ENCODE assay signal across 1 cellular context in genomic region chr17:7700510-7700909, GRCh38.
A peak's percentile ranks its signal among the peaks of the same experiment; 100 is the strongest.
TF ChIP-seq lines count a peak whose summit lies in the region.

No MANE protein-coding gene starts in this region.

TF ChIP-seq in K562, 482 proteins besides CTCF, POLR2A, EP300 and RAD21 (continued from another document):
- TF ChIP-seq, protein P1, sequence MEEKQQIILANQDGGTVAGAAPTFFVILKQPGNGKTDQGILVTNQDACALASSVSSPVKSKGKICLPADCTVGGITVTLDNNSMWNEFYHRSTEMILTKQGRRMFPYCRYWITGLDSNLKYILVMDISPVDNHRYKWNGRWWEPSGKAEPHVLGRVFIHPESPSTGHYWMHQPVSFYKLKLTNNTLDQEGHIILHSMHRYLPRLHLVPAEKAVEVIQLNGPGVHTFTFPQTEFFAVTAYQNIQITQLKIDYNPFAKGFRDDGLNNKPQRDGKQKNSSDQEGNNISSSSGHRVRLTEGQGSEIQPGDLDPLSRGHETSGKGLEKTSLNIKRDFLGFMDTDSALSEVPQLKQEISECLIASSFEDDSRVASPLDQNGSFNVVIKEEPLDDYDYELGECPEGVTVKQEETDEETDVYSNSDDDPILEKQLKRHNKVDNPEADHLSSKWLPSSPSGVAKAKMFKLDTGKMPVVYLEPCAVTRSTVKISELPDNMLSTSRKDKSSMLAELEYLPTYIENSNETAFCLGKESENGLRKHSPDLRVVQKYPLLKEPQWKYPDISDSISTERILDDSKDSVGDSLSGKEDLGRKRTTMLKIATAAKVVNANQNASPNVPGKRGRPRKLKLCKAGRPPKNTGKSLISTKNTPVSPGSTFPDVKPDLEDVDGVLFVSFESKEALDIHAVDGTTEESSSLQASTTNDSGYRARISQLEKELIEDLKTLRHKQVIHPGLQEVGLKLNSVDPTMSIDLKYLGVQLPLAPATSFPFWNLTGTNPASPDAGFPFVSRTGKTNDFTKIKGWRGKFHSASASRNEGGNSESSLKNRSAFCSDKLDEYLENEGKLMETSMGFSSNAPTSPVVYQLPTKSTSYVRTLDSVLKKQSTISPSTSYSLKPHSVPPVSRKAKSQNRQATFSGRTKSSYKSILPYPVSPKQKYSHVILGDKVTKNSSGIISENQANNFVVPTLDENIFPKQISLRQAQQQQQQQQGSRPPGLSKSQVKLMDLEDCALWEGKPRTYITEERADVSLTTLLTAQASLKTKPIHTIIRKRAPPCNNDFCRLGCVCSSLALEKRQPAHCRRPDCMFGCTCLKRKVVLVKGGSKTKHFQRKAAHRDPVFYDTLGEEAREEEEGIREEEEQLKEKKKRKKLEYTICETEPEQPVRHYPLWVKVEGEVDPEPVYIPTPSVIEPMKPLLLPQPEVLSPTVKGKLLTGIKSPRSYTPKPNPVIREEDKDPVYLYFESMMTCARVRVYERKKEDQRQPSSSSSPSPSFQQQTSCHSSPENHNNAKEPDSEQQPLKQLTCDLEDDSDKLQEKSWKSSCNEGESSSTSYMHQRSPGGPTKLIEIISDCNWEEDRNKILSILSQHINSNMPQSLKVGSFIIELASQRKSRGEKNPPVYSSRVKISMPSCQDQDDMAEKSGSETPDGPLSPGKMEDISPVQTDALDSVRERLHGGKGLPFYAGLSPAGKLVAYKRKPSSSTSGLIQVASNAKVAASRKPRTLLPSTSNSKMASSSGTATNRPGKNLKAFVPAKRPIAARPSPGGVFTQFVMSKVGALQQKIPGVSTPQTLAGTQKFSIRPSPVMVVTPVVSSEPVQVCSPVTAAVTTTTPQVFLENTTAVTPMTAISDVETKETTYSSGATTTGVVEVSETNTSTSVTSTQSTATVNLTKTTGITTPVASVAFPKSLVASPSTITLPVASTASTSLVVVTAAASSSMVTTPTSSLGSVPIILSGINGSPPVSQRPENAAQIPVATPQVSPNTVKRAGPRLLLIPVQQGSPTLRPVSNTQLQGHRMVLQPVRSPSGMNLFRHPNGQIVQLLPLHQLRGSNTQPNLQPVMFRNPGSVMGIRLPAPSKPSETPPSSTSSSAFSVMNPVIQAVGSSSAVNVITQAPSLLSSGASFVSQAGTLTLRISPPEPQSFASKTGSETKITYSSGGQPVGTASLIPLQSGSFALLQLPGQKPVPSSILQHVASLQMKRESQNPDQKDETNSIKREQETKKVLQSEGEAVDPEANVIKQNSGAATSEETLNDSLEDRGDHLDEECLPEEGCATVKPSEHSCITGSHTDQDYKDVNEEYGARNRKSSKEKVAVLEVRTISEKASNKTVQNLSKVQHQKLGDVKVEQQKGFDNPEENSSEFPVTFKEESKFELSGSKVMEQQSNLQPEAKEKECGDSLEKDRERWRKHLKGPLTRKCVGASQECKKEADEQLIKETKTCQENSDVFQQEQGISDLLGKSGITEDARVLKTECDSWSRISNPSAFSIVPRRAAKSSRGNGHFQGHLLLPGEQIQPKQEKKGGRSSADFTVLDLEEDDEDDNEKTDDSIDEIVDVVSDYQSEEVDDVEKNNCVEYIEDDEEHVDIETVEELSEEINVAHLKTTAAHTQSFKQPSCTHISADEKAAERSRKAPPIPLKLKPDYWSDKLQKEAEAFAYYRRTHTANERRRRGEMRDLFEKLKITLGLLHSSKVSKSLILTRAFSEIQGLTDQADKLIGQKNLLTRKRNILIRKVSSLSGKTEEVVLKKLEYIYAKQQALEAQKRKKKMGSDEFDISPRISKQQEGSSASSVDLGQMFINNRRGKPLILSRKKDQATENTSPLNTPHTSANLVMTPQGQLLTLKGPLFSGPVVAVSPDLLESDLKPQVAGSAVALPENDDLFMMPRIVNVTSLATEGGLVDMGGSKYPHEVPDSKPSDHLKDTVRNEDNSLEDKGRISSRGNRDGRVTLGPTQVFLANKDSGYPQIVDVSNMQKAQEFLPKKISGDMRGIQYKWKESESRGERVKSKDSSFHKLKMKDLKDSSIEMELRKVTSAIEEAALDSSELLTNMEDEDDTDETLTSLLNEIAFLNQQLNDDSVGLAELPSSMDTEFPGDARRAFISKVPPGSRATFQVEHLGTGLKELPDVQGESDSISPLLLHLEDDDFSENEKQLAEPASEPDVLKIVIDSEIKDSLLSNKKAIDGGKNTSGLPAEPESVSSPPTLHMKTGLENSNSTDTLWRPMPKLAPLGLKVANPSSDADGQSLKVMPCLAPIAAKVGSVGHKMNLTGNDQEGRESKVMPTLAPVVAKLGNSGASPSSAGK (IDR thresholded peaks at IDR 0.05), result peak; percentile 84
- TF ChIP-seq MCM7 (IDR thresholded peaks at IDR 0.05) (no peak), CTBP1 (IDR thresholded peaks at IDR 0.05; ENCODE audit: borderline replicate concordance) (no peak), PRPF4 (IDR thresholded peaks at IDR 0.05; ENCODE audit: insufficient read depth, low read depth, low read length, poor library complexity, severe bottlenecking) (no peak), DNMT1 (IDR thresholded peaks at IDR 0.05) (no peak), ZNF280A (IDR thresholded peaks at IDR 0.05; ENCODE audit: low read depth, partially characterized antibody) (no peak), TAF9B (IDR thresholded peaks at IDR 0.05; ENCODE audit: partially characterized antibody) (no peak), ZFP30 (CRISPR knock-in tag; IDR thresholded peaks at IDR 0.05; ENCODE audit: borderline replicate concordance) (no peak), ZNF707 (CRISPR knock-in tag; conservative IDR thresholded peaks at IDR 0.05) (no peak), DDX20 (tag; IDR thresholded peaks at IDR 0.05; ENCODE audit: low read depth) (no peak), JUND (IDR thresholded peaks at IDR 0.05; ENCODE audit: borderline replicate concordance, low read depth, low read length) (peak; percentile 74), JUND (tag; IDR thresholded peaks at IDR 0.05; ENCODE audit: borderline replicate concordance, low read depth, low read length) (peak; percentile 57; the same call in 1 of the 3 replicates), ZBTB2 (IDR thresholded peaks at IDR 0.05) (no peak), ESRRB (CRISPR knock-in tag; IDR thresholded peaks at IDR 0.05; ENCODE audit: borderline replicate concordance) (no peak), HNRNPH1 (optimal IDR thresholded peaks at IDR 0.05; ENCODE audit: low read depth, low read length) (no peak), PHF21A (IDR thresholded peaks at IDR 0.05; ENCODE audit: borderline replicate concordance, low read depth) (no peak), THRAP3 (IDR thresholded peaks at IDR 0.05; ENCODE audit: borderline replicate concordance) (no peak), ELF2 (CRISPR knock-in tag; IDR thresholded peaks at IDR 0.05) (no peak), MYC (IDR thresholded peaks at IDR 0.05; ENCODE audit: low read depth, low read length) (peak; percentile 36; the same call in 1 of the 2 replicates), MYC (CRISPR knock-in tag; IDR thresholded peaks at IDR 0.05; ENCODE audit: borderline replicate concordance, low read depth) (no peak), FOSL1 (tag; conservative IDR thresholded peaks at IDR 0.05) (peak; percentile 69), ILK (tag; IDR thresholded peaks at IDR 0.05; ENCODE audit: borderline replicate concordance, low read depth) (no peak), BACH1 (tag; IDR thresholded peaks at IDR 0.05) (no peak), RBM14 (IDR thresholded peaks at IDR 0.05; ENCODE audit: borderline replicate concordance, insufficient read depth, low read depth, low read length) (no peak), SIX5 (IDR thresholded peaks at IDR 0.05; ENCODE audit: borderline replicate concordance in 1 of 2, insufficient read depth in 1 of 2, low read depth in 1 of 2, low read length in 2 of 2) (no peak), ZNF239 (CRISPR knock-in tag; IDR thresholded peaks at IDR 0.05) (no peak), BHLHE40 (IDR thresholded peaks at IDR 0.05; ENCODE audit: low read length) (peak; percentile 36; the same call in 1 of the 2 replicates), IRF1 (CRISPR knock-in tag; IDR thresholded peaks at IDR 0.05; ENCODE audit: borderline replicate concordance) (no peak), WHSC1 (IDR thresholded peaks at IDR 0.05; ENCODE audit: low read length) (no peak), NFE2 (IDR thresholded peaks at IDR 0.05; ENCODE audit: low read depth) (peak; percentile 87), POLR2AphosphoS2 (IDR thresholded peaks at IDR 0.05; ENCODE audit: low read length) (no peak), TARDBP (IDR thresholded peaks at IDR 0.05) (no peak), MAZ (CRISPR knock-in tag; conservative IDR thresholded peaks at IDR 0.05 in 1 of 2, IDR thresholded peaks at IDR 0.05 in 1 of 2) (no peak), LARP7 (IDR thresholded peaks at IDR 0.05) (no peak), ZC3H11A (IDR thresholded peaks at IDR 0.05; ENCODE audit: low read depth, low read length) (no peak)
- TF ChIP-seq, protein P2, sequence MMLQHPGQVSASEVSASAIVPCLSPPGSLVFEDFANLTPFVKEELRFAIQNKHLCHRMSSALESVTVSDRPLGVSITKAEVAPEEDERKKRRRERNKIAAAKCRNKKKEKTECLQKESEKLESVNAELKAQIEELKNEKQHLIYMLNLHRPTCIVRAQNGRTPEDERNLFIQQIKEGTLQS (IDR thresholded peaks at IDR 0.05), result peak; percentile 42; the same call in 1 of the 2 replicates
- TF ChIP-seq, protein P2 (CRISPR knock-in tag; conservative IDR thresholded peaks at IDR 0.05), result no peak
- TF ChIP-seq, protein P3, sequence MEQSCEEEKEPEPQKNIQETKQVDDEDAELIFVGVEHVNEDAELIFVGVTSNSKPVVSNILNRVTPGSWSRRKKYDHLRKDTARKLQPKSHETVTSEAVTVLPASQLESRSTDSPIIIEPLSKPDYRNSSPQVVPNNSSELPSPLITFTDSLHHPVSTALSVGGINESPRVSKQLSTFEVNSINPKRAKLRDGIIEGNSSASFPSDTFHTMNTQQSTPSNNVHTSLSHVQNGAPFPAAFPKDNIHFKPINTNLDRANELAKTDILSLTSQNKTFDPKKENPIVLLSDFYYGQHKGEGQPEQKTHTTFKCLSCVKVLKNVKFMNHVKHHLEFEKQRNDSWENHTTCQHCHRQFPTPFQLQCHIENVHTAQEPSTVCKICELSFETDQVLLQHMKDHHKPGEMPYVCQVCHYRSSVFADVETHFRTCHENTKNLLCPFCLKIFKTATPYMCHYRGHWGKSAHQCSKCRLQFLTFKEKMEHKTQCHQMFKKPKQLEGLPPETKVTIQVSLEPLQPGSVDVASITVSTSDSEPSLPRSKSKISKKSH (CRISPR knock-in tag; IDR thresholded peaks at IDR 0.05), result no peak
- TF ChIP-seq, protein P4, sequence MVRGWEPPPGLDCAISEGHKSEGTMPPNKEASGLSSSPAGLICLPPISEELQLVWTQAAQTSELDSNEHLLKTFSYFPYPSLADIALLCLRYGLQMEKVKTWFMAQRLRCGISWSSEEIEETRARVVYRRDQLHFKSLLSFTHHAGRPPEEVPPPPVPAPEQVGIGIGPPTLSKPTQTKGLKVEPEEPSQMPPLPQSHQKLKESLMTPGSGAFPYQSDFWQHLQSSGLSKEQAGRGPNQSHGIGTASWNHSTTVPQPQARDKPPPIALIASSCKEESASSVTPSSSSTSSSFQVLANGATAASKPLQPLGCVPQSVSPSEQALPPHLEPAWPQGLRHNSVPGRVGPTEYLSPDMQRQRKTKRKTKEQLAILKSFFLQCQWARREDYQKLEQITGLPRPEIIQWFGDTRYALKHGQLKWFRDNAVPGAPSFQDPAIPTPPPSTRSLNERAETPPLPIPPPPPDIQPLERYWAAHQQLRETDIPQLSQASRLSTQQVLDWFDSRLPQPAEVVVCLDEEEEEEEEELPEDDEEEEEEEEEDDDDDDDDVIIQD (CRISPR knock-in tag; IDR thresholded peaks at IDR 0.05), result no peak
- TF ChIP-seq, protein P5, sequence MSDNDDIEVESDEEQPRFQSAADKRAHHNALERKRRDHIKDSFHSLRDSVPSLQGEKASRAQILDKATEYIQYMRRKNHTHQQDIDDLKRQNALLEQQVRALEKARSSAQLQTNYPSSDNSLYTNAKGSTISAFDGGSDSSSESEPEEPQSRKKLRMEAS (CRISPR knock-in tag; IDR thresholded peaks at IDR 0.05), result no peak
- TF ChIP-seq, protein P6, sequence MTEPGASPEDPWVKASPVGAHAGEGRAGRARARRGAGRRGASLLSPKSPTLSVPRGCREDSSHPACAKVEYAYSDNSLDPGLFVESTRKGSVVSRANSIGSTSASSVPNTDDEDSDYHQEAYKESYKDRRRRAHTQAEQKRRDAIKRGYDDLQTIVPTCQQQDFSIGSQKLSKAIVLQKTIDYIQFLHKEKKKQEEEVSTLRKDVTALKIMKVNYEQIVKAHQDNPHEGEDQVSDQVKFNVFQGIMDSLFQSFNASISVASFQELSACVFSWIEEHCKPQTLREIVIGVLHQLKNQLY (CRISPR knock-in tag; conservative IDR thresholded peaks at IDR 0.05), result no peak
- TF ChIP-seq, protein P7, sequence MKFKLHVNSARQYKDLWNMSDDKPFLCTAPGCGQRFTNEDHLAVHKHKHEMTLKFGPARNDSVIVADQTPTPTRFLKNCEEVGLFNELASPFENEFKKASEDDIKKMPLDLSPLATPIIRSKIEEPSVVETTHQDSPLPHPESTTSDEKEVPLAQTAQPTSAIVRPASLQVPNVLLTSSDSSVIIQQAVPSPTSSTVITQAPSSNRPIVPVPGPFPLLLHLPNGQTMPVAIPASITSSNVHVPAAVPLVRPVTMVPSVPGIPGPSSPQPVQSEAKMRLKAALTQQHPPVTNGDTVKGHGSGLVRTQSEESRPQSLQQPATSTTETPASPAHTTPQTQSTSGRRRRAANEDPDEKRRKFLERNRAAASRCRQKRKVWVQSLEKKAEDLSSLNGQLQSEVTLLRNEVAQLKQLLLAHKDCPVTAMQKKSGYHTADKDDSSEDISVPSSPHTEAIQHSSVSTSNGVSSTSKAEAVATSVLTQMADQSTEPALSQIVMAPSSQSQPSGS (CRISPR knock-in tag; IDR thresholded peaks at IDR 0.05), result no peak
